Comparison of ENCODE assay signal across 1 cellular context in the genomic region with DNA sequence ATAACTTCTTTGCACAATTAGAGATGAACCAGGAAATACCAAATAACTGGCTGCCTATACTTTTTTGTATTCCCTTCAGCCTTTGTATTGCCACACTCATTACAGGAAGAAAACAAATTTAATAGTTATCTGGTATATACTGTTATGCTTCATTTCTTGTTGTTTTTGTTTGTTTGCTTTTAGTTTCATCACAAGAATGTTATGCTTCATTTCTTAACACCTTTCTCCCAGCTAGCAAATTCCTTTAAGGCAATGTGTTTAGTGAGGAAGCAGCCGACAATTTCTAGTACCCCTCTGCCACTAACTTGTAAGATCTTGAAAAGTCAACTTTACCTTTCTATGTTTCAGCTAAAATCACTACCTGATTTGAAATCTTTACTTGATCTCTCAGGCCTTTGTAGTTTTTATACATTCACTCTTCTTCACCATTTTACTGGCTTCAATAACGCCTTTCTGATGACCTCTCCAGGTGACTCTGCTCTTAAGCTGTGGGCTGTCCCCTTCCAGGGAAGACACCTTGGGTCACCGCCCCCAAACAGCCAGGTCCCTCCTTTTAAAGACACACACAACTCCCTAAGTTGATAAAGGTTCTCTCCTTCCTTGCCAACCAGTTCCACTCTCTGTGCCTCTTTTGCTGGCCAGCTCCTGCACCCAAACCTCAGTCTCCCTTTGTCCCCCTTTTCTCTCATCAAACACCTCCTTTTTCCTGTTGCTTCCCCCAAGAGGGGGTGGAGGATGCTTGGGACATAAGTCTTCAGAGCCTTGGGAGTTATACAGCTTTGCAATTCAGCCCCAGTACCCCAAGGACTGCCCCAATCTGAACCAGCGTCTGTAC.
TF ChIP-seq lines count a peak whose summit lies in the region.

No MANE protein-coding gene starts in this region.

TF ChIP-seq in GM23338, 12 proteins besides CTCF, POLR2A, EP300 and RAD21 (continued from another document):
- TF ChIP-seq, protein P1, sequence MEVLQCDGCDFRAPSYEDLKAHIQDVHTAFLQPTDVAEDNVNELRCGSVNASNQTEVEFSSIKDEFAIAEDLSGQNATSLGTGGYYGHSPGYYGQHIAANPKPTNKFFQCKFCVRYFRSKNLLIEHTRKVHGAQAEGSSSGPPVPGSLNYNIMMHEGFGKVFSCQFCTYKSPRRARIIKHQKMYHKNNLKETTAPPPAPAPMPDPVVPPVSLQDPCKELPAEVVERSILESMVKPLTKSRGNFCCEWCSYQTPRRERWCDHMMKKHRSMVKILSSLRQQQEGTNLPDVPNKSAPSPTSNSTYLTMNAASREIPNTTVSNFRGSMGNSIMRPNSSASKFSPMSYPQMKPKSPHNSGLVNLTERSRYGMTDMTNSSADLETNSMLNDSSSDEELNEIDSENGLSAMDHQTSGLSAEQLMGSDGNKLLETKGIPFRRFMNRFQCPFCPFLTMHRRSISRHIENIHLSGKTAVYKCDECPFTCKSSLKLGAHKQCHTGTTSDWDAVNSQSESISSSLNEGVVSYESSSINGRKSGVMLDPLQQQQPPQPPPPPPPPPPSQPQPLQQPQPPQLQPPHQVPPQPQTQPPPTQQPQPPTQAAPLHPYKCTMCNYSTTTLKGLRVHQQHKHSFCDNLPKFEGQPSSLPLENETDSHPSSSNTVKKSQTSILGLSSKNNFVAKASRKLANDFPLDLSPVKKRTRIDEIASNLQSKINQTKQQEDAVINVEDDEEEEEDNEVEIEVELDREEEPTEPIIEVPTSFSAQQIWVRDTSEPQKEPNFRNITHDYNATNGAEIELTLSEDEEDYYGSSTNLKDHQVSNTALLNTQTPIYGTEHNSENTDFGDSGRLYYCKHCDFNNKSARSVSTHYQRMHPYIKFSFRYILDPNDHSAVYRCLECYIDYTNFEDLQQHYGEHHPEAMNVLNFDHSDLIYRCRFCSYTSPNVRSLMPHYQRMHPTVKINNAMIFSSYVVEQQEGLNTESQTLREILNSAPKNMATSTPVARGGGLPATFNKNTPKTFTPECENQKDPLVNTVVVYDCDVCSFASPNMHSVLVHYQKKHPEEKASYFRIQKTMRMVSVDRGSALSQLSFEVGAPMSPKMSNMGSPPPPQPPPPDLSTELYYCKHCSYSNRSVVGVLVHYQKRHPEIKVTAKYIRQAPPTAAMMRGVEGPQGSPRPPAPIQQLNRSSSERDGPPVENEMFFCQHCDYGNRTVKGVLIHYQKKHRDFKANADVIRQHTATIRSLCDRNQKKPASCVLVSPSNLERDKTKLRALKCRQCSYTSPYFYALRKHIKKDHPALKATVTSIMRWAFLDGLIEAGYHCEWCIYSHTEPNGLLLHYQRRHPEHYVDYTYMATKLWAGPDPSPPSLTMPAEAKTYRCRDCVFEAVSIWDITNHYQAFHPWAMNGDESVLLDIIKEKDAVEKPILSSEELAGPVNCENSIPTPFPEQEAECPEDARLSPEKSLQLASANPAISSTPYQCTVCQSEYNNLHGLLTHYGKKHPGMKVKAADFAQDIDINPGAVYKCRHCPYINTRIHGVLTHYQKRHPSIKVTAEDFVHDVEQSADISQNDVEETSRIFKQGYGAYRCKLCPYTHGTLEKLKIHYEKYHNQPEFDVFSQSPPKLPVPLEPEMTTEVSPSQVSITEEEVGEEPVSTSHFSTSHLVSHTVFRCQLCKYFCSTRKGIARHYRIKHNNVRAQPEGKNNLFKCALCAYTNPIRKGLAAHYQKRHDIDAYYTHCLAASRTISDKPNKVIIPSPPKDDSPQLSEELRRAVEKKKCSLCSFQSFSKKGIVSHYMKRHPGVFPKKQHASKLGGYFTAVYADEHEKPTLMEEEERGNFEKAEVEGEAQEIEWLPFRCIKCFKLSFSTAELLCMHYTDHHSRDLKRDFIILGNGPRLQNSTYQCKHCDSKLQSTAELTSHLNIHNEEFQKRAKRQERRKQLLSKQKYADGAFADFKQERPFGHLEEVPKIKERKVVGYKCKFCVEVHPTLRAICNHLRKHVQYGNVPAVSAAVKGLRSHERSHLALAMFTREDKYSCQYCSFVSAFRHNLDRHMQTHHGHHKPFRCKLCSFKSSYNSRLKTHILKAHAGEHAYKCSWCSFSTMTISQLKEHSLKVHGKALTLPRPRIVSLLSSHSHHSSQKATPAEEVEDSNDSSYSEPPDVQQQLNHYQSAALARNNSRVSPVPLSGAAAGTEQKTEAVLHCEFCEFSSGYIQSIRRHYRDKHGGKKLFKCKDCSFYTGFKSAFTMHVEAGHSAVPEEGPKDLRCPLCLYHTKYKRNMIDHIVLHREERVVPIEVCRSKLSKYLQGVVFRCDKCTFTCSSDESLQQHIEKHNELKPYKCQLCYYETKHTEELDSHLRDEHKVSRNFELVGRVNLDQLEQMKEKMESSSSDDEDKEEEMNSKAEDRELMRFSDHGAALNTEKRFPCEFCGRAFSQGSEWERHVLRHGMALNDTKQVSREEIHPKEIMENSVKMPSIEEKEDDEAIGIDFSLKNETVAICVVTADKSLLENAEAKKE (CRISPR knock-in tag; IDR thresholded peaks at IDR 0.05), result no peak
- TF ChIP-seq CREB1 (CRISPR knock-in tag; IDR thresholded peaks at IDR 0.05; ENCODE audit: low read depth) (no peak), EZH2phosphoT487 (IDR thresholded peaks at IDR 0.05; ENCODE audit: unreplicated experiment) (no peak)
- TF ChIP-seq, protein P2, sequence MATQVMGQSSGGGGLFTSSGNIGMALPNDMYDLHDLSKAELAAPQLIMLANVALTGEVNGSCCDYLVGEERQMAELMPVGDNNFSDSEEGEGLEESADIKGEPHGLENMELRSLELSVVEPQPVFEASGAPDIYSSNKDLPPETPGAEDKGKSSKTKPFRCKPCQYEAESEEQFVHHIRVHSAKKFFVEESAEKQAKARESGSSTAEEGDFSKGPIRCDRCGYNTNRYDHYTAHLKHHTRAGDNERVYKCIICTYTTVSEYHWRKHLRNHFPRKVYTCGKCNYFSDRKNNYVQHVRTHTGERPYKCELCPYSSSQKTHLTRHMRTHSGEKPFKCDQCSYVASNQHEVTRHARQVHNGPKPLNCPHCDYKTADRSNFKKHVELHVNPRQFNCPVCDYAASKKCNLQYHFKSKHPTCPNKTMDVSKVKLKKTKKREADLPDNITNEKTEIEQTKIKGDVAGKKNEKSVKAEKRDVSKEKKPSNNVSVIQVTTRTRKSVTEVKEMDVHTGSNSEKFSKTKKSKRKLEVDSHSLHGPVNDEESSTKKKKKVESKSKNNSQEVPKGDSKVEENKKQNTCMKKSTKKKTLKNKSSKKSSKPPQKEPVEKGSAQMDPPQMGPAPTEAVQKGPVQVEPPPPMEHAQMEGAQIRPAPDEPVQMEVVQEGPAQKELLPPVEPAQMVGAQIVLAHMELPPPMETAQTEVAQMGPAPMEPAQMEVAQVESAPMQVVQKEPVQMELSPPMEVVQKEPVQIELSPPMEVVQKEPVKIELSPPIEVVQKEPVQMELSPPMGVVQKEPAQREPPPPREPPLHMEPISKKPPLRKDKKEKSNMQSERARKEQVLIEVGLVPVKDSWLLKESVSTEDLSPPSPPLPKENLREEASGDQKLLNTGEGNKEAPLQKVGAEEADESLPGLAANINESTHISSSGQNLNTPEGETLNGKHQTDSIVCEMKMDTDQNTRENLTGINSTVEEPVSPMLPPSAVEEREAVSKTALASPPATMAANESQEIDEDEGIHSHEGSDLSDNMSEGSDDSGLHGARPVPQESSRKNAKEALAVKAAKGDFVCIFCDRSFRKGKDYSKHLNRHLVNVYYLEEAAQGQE (IDR thresholded peaks at IDR 0.05; ENCODE audit: unreplicated experiment), result no peak
TF ChIP-seq in GM23338: peak in this region for 0.
